ENCODE assay signal across 8 cellular contexts in genomic region chr9:78035369-78035993, GRCh38. TPM values are rescaled to one million over a fixed set of nuclear protein-coding genes. Genes with fewer than 3 reads are reported as not detected.
DNase-seq lines count a peak whose midpoint lies in the region; ATAC-seq, FAIRE-seq and TF ChIP-seq lines count a peak whose summit lies in the region.

No MANE protein-coding gene starts in this region.

- no peak overlapping the region for H3K4me3 Mint-ChIP-seq in T-helper 17 cell

- H3K36me3 Mint-ChIP-seq in T-helper 17 cell (ENCODE audit: low read depth): peaks cover under 1% of the 10 kb centered on the region

- ATAC-seq in GM18868 (IDR thresholded peaks at IDR 0.05; ENCODE audit: unreplicated experiment) (peak; percentile 44), T-helper 17 cell (peak; percentile 22), HG03045 (IDR thresholded peaks at IDR 0.05; ENCODE audit: unreplicated experiment) (no peak)

- TF ChIP-seq CTCF in AG09309 (IDR thresholded peaks at IDR 0.05; ENCODE audit: control insufficient read depth, insufficient read depth, low read depth, low read length, missing control alignments): peak; percentile 83
- TF ChIP-seq CTCF in breast epithelium (IDR thresholded peaks at IDR 0.05): peak; percentile 80 to 89 (median 84)

- TF ChIP-seq POLR2A in breast epithelium (IDR thresholded peaks at IDR 0.05): no peak

- no peaks in the 10 kb centered on the region for H3K27me3 Mint-ChIP-seq in T-helper 17 cell

- H3K27ac ChIP-seq in breast epithelium: peak overlapping the region; percentile 39 to 42
- H3K27ac ChIP-seq in small intestine (ENCODE audit: low read depth in 1 of 2, low read length in 1 of 2): no peak overlapping the region

- DNase-seq in AG09309 (ENCODE audit: low read depth) (peak; percentile 60), NCI-H1694 (lab: John Stamatoyannopoulos, UW) (peak; percentile 52), T-helper 17 cell (peak; percentile 18 to 23 (median 19)), breast epithelium (ENCODE audit: low spot score in 2 of 2) (peak in 1 of 2 donors; percentile 46), inferior parietal cortex (ENCODE audit: extremely low spot score) (peak; percentile 95), small intestine (peak; percentile 84)

- 16 to 20% (median 19%) methylated on average over 10 of the region's 10 CpGs for WGBS in small intestine, 3 donors

- H3K4me3 ChIP-seq in AG09309 (ENCODE audit: control insufficient read depth, low read depth, low read length) (no peak overlapping the region), breast epithelium (no peak overlapping the region), small intestine (ENCODE audit: low read depth in 1 of 2, low read length in 2 of 2) (no peak overlapping the region)

- intact Hi-C loops in breast epithelium (cut with DNase I; ENCODE audit: low total_unique reads): no loop called here

- no peaks in the 10 kb centered on the region for H3K27me3 ChIP-seq in breast epithelium
- H3K27me3 ChIP-seq in small intestine (ENCODE audit: control insufficient read depth in 2 of 2, insufficient read depth in 2 of 2, low read length in 2 of 2): no peaks in the 10 kb centered on the region

- H3K36me3 ChIP-seq in breast epithelium (no peaks in the 10 kb centered on the region), small intestine (ENCODE audit: control insufficient read depth in 2 of 2, insufficient read depth in 2 of 2, low read length in 2 of 2) (no peaks in the 10 kb centered on the region)

- H3K4me1 ChIP-seq in breast epithelium (peaks cover 0 to 16% of the 10 kb centered on the region in 2 donors), small intestine (ENCODE audit: control insufficient read depth in 2 of 2, insufficient read depth in 1 of 2, low read depth in 1 of 2, low read length in 1 of 2) (peaks cover 0 to 5% of the 10 kb centered on the region in 2 donors)

- H3K9me3 ChIP-seq in T-helper 17 cell (ENCODE audit: control insufficient read depth, low read length, poor library complexity, severe bottlenecking) (no peaks in the 10 kb centered on the region), breast epithelium (no peaks in the 10 kb centered on the region), small intestine (ENCODE audit: control insufficient read depth, low read depth) (no peaks in the 10 kb centered on the region)

- H3K4me1 Mint-ChIP-seq in T-helper 17 cell: peaks cover 30% of the 10 kb centered on the region

- H3K27ac Mint-ChIP-seq in T-helper 17 cell: peak overlapping the region; percentile 45

- no peak for FAIRE-seq in small intestine (lab: Jason Lieb, UNC)

RNA-seq across cellular contexts. Expression of gene GNAQ, which starts 3.9 kb away (rescaled TPM):
- total RNA-seq in T-helper 17 cell (10 to 100 TPM; 57.1 to 68.1 TPM), breast epithelium (10 to 100 TPM; 39.0 to 49.3 (median 47.2) TPM)
- polyA plus RNA-seq in small intestine: 10 to 100 TPM in 2 of 3 donors, 1 to 10 TPM in 1; 10.0 to 16.1 (median 15.0) TPM

Comparison
In these comparisons a context has a peak if more than half of its experiments do, and no peak if none do; other contexts are left out.
1. H3K27ac ChIP-seq: peak in breast epithelium (2 of 2); none in small intestine (0 of 2).